2 cellular contexts compared by ENCODE assay signal in the genomic region with DNA sequence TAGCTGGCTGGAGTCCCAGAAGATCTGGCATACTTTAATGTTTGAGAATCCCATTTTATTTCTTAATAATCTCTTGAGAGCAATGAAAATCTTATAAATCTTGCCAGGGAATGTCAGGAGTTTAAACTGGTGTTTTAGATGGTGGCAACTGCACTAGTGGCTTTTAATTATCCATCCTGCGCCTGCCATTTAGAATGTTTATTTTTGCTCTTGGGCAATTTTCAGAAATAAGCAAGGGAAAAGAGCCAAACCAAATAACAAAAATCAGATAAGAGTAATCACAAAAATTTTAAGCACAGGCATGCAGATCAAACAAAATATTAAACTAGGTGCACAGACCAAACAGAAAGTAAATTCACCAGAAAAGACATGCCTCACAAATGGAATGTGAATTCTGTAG.
TF ChIP-seq lines count a peak whose summit lies in the region.

No MANE protein-coding gene starts in this region.

TF ChIP-seq in SK-N-SH treated with all-trans-retinoic acid at 6 μM for 48 hours, 23 proteins besides CTCF, POLR2A, EP300 and RAD21 (continued from another document):
- TF ChIP-seq, protein P1, sequence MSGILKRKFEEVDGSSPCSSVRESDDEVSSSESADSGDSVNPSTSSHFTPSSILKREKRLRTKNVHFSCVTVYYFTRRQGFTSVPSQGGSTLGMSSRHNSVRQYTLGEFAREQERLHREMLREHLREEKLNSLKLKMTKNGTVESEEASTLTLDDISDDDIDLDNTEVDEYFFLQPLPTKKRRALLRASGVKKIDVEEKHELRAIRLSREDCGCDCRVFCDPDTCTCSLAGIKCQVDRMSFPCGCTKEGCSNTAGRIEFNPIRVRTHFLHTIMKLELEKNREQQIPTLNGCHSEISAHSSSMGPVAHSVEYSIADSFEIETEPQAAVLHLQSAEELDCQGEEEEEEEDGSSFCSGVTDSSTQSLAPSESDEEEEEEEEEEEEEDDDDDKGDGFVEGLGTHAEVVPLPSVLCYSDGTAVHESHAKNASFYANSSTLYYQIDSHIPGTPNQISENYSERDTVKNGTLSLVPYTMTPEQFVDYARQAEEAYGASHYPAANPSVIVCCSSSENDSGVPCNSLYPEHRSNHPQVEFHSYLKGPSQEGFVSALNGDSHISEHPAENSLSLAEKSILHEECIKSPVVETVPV (CRISPR knock-in tag; IDR thresholded peaks at IDR 0.05) = no peak

TF ChIP-seq in SK-N-SH, 30 proteins besides CTCF, POLR2A, EP300 and RAD21 (continued from another document):
- TF ChIP-seq SIN3A (IDR thresholded peaks at IDR 0.05; ENCODE audit: borderline replicate concordance, low read depth, low read length) (no peak), RXRA (IDR thresholded peaks at IDR 0.05; ENCODE audit: borderline replicate concordance, low read depth) (no peak), GATA2 (CRISPR knock-in tag; IDR thresholded peaks at IDR 0.05) (no peak), ELF1 (IDR thresholded peaks at IDR 0.05) (no peak), POLR2AphosphoS5 (IDR thresholded peaks at IDR 0.05; ENCODE audit: low read depth, low read length) (no peak)
